In genomic region chr9:97384406-97385262, GRCh38 we compare ENCODE assay signal across 20 cellular contexts.
"Had no signal": no experiment of that assay in that cellular context is flagged by ENCODE, and none has a peak within 500 bp of the region (broad histone marks: within the 10 kb centered on the region; RNA-seq: fewer than 3 reads in every experiment).

No MANE protein-coding gene starts in this region.

- H3K4me3 Mint-ChIP-seq: dendritic cell treated with granulocyte-macrophage colony-stimulating factor and Interleukin-4, amounts not matched to agents 40 ng/mL and 50 ng/mL, for 4 days; effector memory CD8-positive, alpha-beta T cell; naive thymus-derived CD8-positive, alpha-beta T cell; stimulated activated naive B cell treated with anti-CD40 and anti-IgM and Interleukin-4, amounts not matched to agents 10 μg/mL and 1 μg/mL and 100 μg/mL, for 72 hours; stimulated activated naive CD8-positive, alpha-beta T cell treated with anti-CD3 and anti-CD28 coated beads, Interleukin-15, amount 100 ng/mL, for 72 hours; type B pancreatic cell had no signal

- H3K27ac ChIP-seq: esophagus squamous epithelium, pancreas, prostate gland had no signal

- H3K27ac Mint-ChIP-seq: dendritic cell treated with granulocyte-macrophage colony-stimulating factor and Interleukin-4, amounts not matched to agents 40 ng/mL and 50 ng/mL, for 4 days; effector memory CD8-positive, alpha-beta T cell; naive thymus-derived CD8-positive, alpha-beta T cell; stimulated activated naive B cell treated with anti-CD40 and anti-IgM and Interleukin-4, amounts not matched to agents 10 μg/mL and 1 μg/mL and 100 μg/mL, for 72 hours; stimulated activated naive CD8-positive, alpha-beta T cell treated with anti-CD3 and anti-CD28 coated beads, Interleukin-15, amount 100 ng/mL, for 72 hours; type B pancreatic cell had no signal

- H3K36me3 Mint-ChIP-seq: type B pancreatic cell had no signal

- H3K27me3 ChIP-seq: pancreas had no signal

- H3K9me3 Mint-ChIP-seq: dendritic cell treated with granulocyte-macrophage colony-stimulating factor and Interleukin-4, amounts not matched to agents 40 ng/mL and 50 ng/mL, for 4 days; effector memory CD8-positive, alpha-beta T cell; naive thymus-derived CD8-positive, alpha-beta T cell; stimulated activated naive B cell treated with anti-CD40 and anti-IgM and Interleukin-4, amounts not matched to agents 10 μg/mL and 1 μg/mL and 100 μg/mL, for 72 hours; stimulated activated naive CD8-positive, alpha-beta T cell treated with anti-CD3 and anti-CD28 coated beads, Interleukin-15, amount 100 ng/mL, for 72 hours; type B pancreatic cell had no signal

- FAIRE-seq: pancreas, urothelium cell line had no signal

- ATAC-seq: effector memory CD8-positive, alpha-beta T cell; mucosa of descending colon; naive thymus-derived CD8-positive, alpha-beta T cell; pancreas; sciatic nerve; stimulated activated naive B cell treated with anti-CD40 and anti-IgM and Interleukin-4, amounts not matched to agents 10 μg/mL and 1 μg/mL and 100 μg/mL, for 72 hours; stimulated activated naive CD8-positive, alpha-beta T cell treated with anti-CD3 and anti-CD28 coated beads, Interleukin-15, amount 100 ng/mL, for 72 hours had no signal

- DNase-seq: effector memory CD8-positive, alpha-beta T cell; esophagus squamous epithelium; foreskin fibroblast; head of caudate nucleus; hippocampal formation; kidney glomerular epithelial cell; mucosa of descending colon; naive thymus-derived CD8-positive, alpha-beta T cell; occipital lobe; pancreas; stimulated activated CD4-positive, alpha-beta T cell treated with anti-CD3 and anti-CD28 coated beads, Interleukin-2, amount 100 ng/mL, for 24 hours; stimulated activated CD4-positive, alpha-beta T cell treated with anti-CD3 and anti-CD28 coated beads, Interleukin-4, amount 100 ng/mL, for 4 hours; stimulated activated naive B cell treated with anti-CD40 and anti-IgM and Interleukin-4, amounts not matched to agents 10 μg/mL and 1 μg/mL and 100 μg/mL, for 72 hours; stimulated activated naive CD8-positive, alpha-beta T cell treated with anti-CD3 and anti-CD28 coated beads, Interleukin-15, amount 100 ng/mL, for 72 hours; substantia nigra had no signal

- H3K4me1 ChIP-seq: prostate gland had no signal

- H3K36me3 ChIP-seq: esophagus squamous epithelium, pancreas, prostate gland had no signal

- H3K9me3 ChIP-seq: esophagus squamous epithelium, mucosa of descending colon, pancreas, prostate gland had no signal

- H3K4me3 ChIP-seq: esophagus squamous epithelium, mucosa of descending colon, pancreas, prostate gland had no signal
